In genomic region chr13:101283782-101284181, GRCh38 we compare ENCODE assay signal across 20 cellular contexts.
DNase-seq lines count a peak whose midpoint lies in the region; ATAC-seq lines count a peak whose summit lies in the region.
"Had no signal": no experiment of that assay in that cellular context is flagged by ENCODE, and none has a peak within 500 bp of the region (broad histone marks: within the 10 kb centered on the region; RNA-seq: fewer than 3 reads in every experiment).

No MANE protein-coding gene starts in this region.

- intact Hi-C loops in posterior vena cava (cut with DNase I): no loop called here

- no peak for ATAC-seq in GM18498 (IDR thresholded peaks at IDR 0.05; ENCODE audit: unreplicated experiment)
- ATAC-seq: activated T-helper 17 cell treated with anti-CD3 and anti-CD28 coated beads, Interleukin-2, amount 50 U/mL, for 72 hours; GM23338; natural killer cell treated with Interleukin-12 subunit alpha and Interleukin-12 subunit beta and Interleukin-15 and Interleukin-18, amount 100 ng/mL, for 72 hours; stimulated activated effector memory CD8-positive, alpha-beta T cell treated with anti-CD3 and anti-CD28 coated beads, Interleukin-12 subunit alpha, Interleukin-12 subunit beta, amount 100 ng/mL, for 72 hours had no signal

- H3K27ac ChIP-seq in caudate nucleus (ENCODE audit: low read depth, low read length): peak overlapping the region; percentile 46
- H3K27ac ChIP-seq: adrenal gland, KMS-11, tibial nerve, WERI-Rb-1 had no signal

- peak; percentile 60 for DNase-seq in DMS79 (lab: John Stamatoyannopoulos, UW)
- DNase-seq in NCI-H1105 (lab: John Stamatoyannopoulos, UW): peak; percentile 57
- peak; percentile 82 for DNase-seq in NCI-H2171 treated with DMSO at 0.1 percent for 48 hours (lab: John Stamatoyannopoulos, UW)
- peak in 17 of 61 donors; percentile 2 to 69 (median 17) for DNase-seq in caudate nucleus (lab: John Stamatoyannopoulos, UW)
- no peak for DNase-seq in activated CD4-positive, alpha-beta T cell treated with anti-CD3 and anti-CD28 coated beads, Interleukin-2, amount 50 U/mL, for 1 hour
- DNase-seq in posterior vena cava (ENCODE audit: low spot score): no peak
- DNase-seq: activated CD4-positive, alpha-beta T cell treated with anti-CD3 and anti-CD28 coated beads for 4 hours; activated naive CD4-positive, alpha-beta T cell treated with anti-CD3 and anti-CD28 coated beads, Interleukin-2, amount 10 ng/mL, durations not matched to agents 7 days and 5 days; adrenal gland; NCI-H2081; NCI-H510A; stimulated activated CD4-positive, alpha-beta T cell treated with anti-CD3 and anti-CD28 coated beads, Interleukin-15, amount 100 ng/mL, for 24 hours; WERI-Rb-1 had no signal

Comparison
In these comparisons a context has a peak if more than half of its experiments do, and no peak if none do; other contexts are left out.
1. DNase-seq: peak in DMS79 (single experiment), NCI-H1105 (single experiment) and NCI-H2171 treated with DMSO at 0.1 percent for 48 hours (single experiment); none in activated CD4-positive, alpha-beta T cell treated with anti-CD3 and anti-CD28 coated beads, Interleukin-2, amount 50 U/mL, for 1 hour (single experiment) and posterior vena cava (single experiment).